1 cellular context compared by ENCODE assay signal in the genomic region with DNA sequence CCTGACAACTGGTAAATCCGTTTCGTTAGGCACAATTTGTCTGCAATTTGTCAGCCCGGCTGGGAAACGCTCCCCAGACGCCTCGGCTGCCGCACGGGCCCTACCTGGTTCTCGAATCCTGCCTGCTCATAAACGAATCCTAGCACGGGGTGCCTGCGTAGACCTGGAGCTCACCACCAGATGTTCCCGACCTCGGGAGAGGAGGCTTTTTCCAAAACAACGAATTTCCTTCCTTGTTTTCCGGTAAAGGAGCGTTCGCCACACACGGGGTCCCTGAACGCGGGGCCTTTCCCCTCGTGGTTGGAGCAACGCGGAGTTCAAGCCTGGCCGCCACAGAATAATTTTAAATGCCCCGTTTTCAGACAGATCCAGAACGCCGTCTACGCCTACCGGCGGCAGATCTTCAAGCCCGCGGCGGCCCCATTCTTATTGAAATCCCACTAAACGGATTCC.
TF ChIP-seq lines count a peak whose summit lies in the region.

No MANE protein-coding gene starts in this region.

TF ChIP-seq in HepG2, 621 proteins besides CTCF, POLR2A, EP300 and RAD21:
- TF ChIP-seq PRPF4 (IDR thresholded peaks at IDR 0.05; ENCODE audit: low read depth, low read length, poor library complexity, severe bottlenecking) (peak; percentile 69), ZNF30 (CRISPR knock-in tag; IDR thresholded peaks at IDR 0.05) (no peak)
TF ChIP-seq in HepG2: peak in this region for 1.
